8 cellular contexts compared by ENCODE assay signal in genomic region chr11:75347781-75348613, GRCh38. TPM values are rescaled to one million over a fixed set of nuclear protein-coding genes. Genes with fewer than 3 reads are reported as not detected.
DNase-seq lines count a peak whose midpoint lies in the region; ATAC-seq and TF ChIP-seq lines count a peak whose summit lies in the region.

No MANE protein-coding gene starts in this region.

- no peaks in the 10 kb centered on the region for H3K27me3 ChIP-seq in stomach smooth muscle (ENCODE audit: control insufficient read depth in 1 of 2, insufficient read depth in 2 of 2, low read length in 2 of 2)

- ATAC-seq in SK-N-SH treated with all-trans-retinoic acid at 6 μM for 48 hours (peak; percentile 75), left cardiac atrium (peak in 1 of 2 donors; percentile 21), GM18868 (IDR thresholded peaks at IDR 0.05; ENCODE audit: unreplicated experiment) (no peak)

- DNase-seq in NCI-H748 (lab: John Stamatoyannopoulos, UW; ENCODE audit: unreplicated experiment) (peak; percentile 38), NCI-H748 treated with DMSO at 0.1 percent for 48 hours (lab: John Stamatoyannopoulos, UW) (no peak), left cardiac atrium (peak; percentile 72), RPMI8226 (no peak)
- no peak for DNase-seq in activated naive CD4-positive, alpha-beta T cell treated with anti-CD3 and anti-CD28 coated beads, Interleukin-2, amount 50 U/mL, for 16 hours

- H3K4me1 ChIP-seq in stomach smooth muscle (ENCODE audit: control insufficient read depth, insufficient read depth, low read length): peaks cover 86% of the 10 kb centered on the region

- no peaks in the 10 kb centered on the region for H3K9me3 ChIP-seq in stomach smooth muscle (ENCODE audit: control insufficient read depth in 2 of 2, low read length in 2 of 2)

- peak overlapping the region; percentile 92 for H3K27ac ChIP-seq in stomach smooth muscle (ENCODE audit: low read length)

- peak overlapping the region; percentile 41 to 55 for H3K4me3 ChIP-seq in stomach smooth muscle (ENCODE audit: low read length in 2 of 2)

- peak overlapping the region; percentile 20 to 36 for H3K9ac ChIP-seq in stomach smooth muscle (ENCODE audit: low read length in 2 of 2)

- intact Hi-C loops in left cardiac atrium (cut with DNase I): no loop called here

- peaks cover 0 to 2% of the 10 kb centered on the region in 2 donors for H3K36me3 ChIP-seq in stomach smooth muscle (ENCODE audit: control insufficient read depth in 2 of 2, insufficient read depth in 2 of 2, low read length in 2 of 2)

TF ChIP-seq in SK-N-SH treated with all-trans-retinoic acid at 6 μM for 48 hours, 23 proteins besides CTCF, POLR2A, EP300 and RAD21:
- TF ChIP-seq CREB5 (CRISPR knock-in tag; IDR thresholded peaks at IDR 0.05; ENCODE audit: low read depth) (no peak), RARB (CRISPR knock-in tag; IDR thresholded peaks at IDR 0.05) (no peak), ZFP30 (CRISPR knock-in tag; IDR thresholded peaks at IDR 0.05) (no peak), ZFP3 (CRISPR knock-in tag; IDR thresholded peaks at IDR 0.05) (no peak), BACH2 (CRISPR knock-in tag; IDR thresholded peaks at IDR 0.05; ENCODE audit: borderline replicate concordance) (no peak), ZNF70 (CRISPR knock-in tag; IDR thresholded peaks at IDR 0.05) (no peak), ZNF565 (CRISPR knock-in tag; conservative IDR thresholded peaks at IDR 0.05; ENCODE audit: low read depth) (no peak)
- TF ChIP-seq, protein P1, sequence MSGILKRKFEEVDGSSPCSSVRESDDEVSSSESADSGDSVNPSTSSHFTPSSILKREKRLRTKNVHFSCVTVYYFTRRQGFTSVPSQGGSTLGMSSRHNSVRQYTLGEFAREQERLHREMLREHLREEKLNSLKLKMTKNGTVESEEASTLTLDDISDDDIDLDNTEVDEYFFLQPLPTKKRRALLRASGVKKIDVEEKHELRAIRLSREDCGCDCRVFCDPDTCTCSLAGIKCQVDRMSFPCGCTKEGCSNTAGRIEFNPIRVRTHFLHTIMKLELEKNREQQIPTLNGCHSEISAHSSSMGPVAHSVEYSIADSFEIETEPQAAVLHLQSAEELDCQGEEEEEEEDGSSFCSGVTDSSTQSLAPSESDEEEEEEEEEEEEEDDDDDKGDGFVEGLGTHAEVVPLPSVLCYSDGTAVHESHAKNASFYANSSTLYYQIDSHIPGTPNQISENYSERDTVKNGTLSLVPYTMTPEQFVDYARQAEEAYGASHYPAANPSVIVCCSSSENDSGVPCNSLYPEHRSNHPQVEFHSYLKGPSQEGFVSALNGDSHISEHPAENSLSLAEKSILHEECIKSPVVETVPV (CRISPR knock-in tag; IDR thresholded peaks at IDR 0.05): no peak
- TF ChIP-seq, protein P2, sequence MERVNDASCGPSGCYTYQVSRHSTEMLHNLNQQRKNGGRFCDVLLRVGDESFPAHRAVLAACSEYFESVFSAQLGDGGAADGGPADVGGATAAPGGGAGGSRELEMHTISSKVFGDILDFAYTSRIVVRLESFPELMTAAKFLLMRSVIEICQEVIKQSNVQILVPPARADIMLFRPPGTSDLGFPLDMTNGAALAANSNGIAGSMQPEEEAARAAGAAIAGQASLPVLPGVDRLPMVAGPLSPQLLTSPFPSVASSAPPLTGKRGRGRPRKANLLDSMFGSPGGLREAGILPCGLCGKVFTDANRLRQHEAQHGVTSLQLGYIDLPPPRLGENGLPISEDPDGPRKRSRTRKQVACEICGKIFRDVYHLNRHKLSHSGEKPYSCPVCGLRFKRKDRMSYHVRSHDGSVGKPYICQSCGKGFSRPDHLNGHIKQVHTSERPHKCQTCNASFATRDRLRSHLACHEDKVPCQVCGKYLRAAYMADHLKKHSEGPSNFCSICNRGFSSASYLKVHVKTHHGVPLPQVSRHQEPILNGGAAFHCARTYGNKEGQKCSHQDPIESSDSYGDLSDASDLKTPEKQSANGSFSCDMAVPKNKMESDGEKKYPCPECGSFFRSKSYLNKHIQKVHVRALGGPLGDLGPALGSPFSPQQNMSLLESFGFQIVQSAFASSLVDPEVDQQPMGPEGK (CRISPR knock-in tag; IDR thresholded peaks at IDR 0.05; ENCODE audit: borderline replicate concordance): no peak
TF ChIP-seq in SK-N-SH treated with all-trans-retinoic acid at 6 μM for 48 hours: peak in this region for 0.

RNA-seq across cellular contexts. Expression of gene ARRB1, which starts 3.5 kb away (rescaled TPM):
- total RNA-seq in left cardiac atrium: 10 to 100 TPM; 28.4 to 39.4 TPM

RNA-seq across cellular contexts. Expression of gene RPS3, which starts 51.3 kb away (rescaled TPM):
- total RNA-seq in left cardiac atrium: 1,000 to 10,000 TPM; 1,106 to 1,117 TPM

Comparison
In these comparisons a context has a peak if more than half of its experiments do, and no peak if none do; other contexts are left out.
1. DNase-seq: peak in NCI-H748 (single experiment) and left cardiac atrium (single experiment); none in NCI-H748 treated with DMSO at 0.1 percent for 48 hours (single experiment), activated naive CD4-positive, alpha-beta T cell treated with anti-CD3 and anti-CD28 coated beads, Interleukin-2, amount 50 U/mL, for 16 hours (single experiment) and RPMI8226 (single experiment).